ENCODE assay signal across 31 cellular contexts in the genomic region with DNA sequence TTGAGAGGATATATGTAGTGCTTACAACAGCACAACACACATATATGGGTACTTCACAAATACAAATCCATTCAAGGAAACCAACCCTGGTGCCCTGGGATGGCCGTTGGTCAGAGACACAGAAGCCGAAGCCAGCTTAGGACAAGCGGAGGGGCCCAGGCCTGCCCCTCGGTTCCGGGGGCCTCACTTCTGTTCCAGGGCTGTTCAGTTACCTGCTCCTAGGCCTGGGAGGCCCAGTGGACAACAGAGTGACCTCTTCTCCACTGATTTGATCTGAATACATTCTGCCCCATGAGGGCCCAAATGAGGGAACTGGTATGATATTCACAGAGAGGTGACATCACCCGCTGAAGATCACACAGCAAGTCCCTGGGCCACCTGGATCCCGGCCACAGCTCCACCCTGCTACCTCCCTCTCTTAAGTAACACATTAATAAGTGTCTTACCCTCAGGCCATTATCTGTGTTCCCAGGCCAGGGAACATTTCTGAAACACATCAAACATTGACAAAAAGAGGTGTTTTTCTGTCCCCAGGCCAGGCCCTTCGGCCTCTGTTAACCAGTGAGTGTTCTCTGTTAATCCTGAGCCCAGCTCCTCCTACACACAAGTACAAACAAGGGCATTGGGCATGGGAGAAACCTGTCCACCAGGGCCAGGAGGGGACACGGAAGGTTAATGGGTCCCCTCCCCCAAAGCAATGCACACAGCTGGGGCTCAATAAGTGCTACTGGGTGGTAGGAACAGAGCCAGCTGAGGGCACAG. TPM values are rescaled to one million over a fixed set of nuclear protein-coding genes. Genes with fewer than 3 reads are reported as not detected.
DNase-seq lines count a peak whose midpoint lies in the region; ATAC-seq, FAIRE-seq and TF ChIP-seq lines count a peak whose summit lies in the region.
"Had no signal": no experiment of that assay in that cellular context is flagged by ENCODE, and none has a peak within 500 bp of the region (broad histone marks: within the 10 kb centered on the region; RNA-seq: fewer than 3 reads in every experiment).

No MANE protein-coding gene starts in this region.

- POLR2A ChIA-PET in PC-3 (lab: Charles Lee; ENCODE audit: unreplicated experiment): no interaction called here

- H3K36me3 ChIP-seq in PC-3 (ENCODE audit: low read depth, low read length): no peaks in the 10 kb centered on the region
- no peaks in the 10 kb centered on the region for H3K36me3 ChIP-seq in hepatocyte (replicated peaks; ENCODE audit: insufficient read depth, low read depth)
- H3K36me3 ChIP-seq: breast epithelium, heart right ventricle, tibial nerve had no signal

- H2AFZ ChIP-seq in PC-3 (ENCODE audit: low read length) (no peak overlapping the region), hepatocyte (no peak overlapping the region)
- H2AFZ ChIP-seq: GM23248 had no signal

- no peak overlapping the region for H3K27ac ChIP-seq in PC-3 (ENCODE audit: low read length)
- no peak overlapping the region for H3K27ac ChIP-seq in hepatocyte
- H3K27ac ChIP-seq: foreskin keratinocyte, GM23248, heart right ventricle, tibial nerve, WERI-Rb-1 had no signal

- H3K27me3 ChIP-seq in PC-3 (ENCODE audit: low read length) (no peaks in the 10 kb centered on the region), hepatocyte (no peaks in the 10 kb centered on the region)
- H3K27me3 ChIP-seq: breast epithelium, foreskin keratinocyte, heart right ventricle, tibial nerve had no signal

- BruUV-seq in PC-3 (replicated peaks; lab: Mats Ljungman, UMichigan): no TSS peak

- H3K9me3 ChIP-seq in PC-3 (ENCODE audit: low read length) (no peaks in the 10 kb centered on the region), hepatocyte (ENCODE audit: low read depth) (no peaks in the 10 kb centered on the region)
- H3K9me3 ChIP-seq: breast epithelium, heart right ventricle, tibial nerve had no signal

- H3K9ac ChIP-seq in PC-3 (ENCODE audit: low read length): no peak overlapping the region
- H3K9ac ChIP-seq: GM23248 had no signal

- H4K20me1 ChIP-seq in PC-3 (ENCODE audit: low read length): no peaks in the 10 kb centered on the region
- H4K20me1 ChIP-seq in hepatocyte (ENCODE audit: insufficient read depth, poor library complexity, severe bottlenecking): no peaks in the 10 kb centered on the region

- H3K79me2 ChIP-seq in PC-3 (ENCODE audit: low read length): peaks cover 5% of the 10 kb centered on the region
- H3K79me2 ChIP-seq in hepatocyte: peaks cover 4% of the 10 kb centered on the region

- TF ChIP-seq CTCF in PC-3 (conservative IDR thresholded peaks at IDR 0.05; ENCODE audit: low read depth, low read length): no peak
- TF ChIP-seq CTCF in hepatocyte (IDR thresholded peaks at IDR 0.05; ENCODE audit: poor library complexity): no peak

- ATAC-seq in PC-3 (no peak), HG02884 (IDR thresholded peaks at IDR 0.05; ENCODE audit: unreplicated experiment) (no peak)
- ATAC-seq: foreskin keratinocyte, heart right ventricle, left cardiac atrium had no signal

- no peak for DNase-seq in GM18507 (ENCODE audit: extremely low spot score, insufficient read length, low read depth)
- DNase-seq in PC-3: peak; percentile 32
- peak; percentile 45 for DNase-seq in hepatocyte (ENCODE audit: low spot score)
- peak; percentile 58 for DNase-seq in posterior vena cava (ENCODE audit: low spot score)
- DNase-seq in NCI-H146 treated with DMSO at 0.1 percent for 48 hours (lab: John Stamatoyannopoulos, UW; ENCODE audit: unreplicated experiment): no peak
- DNase-seq in central memory CD4-positive, alpha-beta T cell: no peak
- DNase-seq in superior temporal gyrus (ENCODE audit: extremely low spot score): no peak
- DNase-seq: activated CD4-positive, alpha-beta T cell treated with anti-CD3 and anti-CD28 coated beads, Interleukin-2, amount 50 U/mL, for 48 hours; activated CD8-positive, alpha-beta memory T cell treated with anti-CD3 and anti-CD28 coated beads, Interleukin-2, amount 50 U/mL, for 4 hours; activated naive CD4-positive, alpha-beta T cell treated with anti-CD3 and anti-CD28 coated beads, Interleukin-2, amount 50 U/mL, for 16 hours; amniotic stem cell; DMS79; effector CD8-positive, alpha-beta T cell; foreskin keratinocyte; GF-D8; GM23248; heart right ventricle; left cardiac atrium; mesendoderm; NCI-H1092 treated with DMSO at 0.1 percent for 48 hours; NCI-H1930; NCI-H524 treated with DMSO at 0.1 percent for 48 hours; occipital lobe; small intestine; T1000; WERI-Rb-1 had no signal

- H3F3A ChIP-seq in PC-3 (ENCODE audit: low read length, unreplicated experiment): no peaks in the 10 kb centered on the region

- WGBS in hepatocyte (ENCODE audit: low lambda C conversion rate, missing lambda C conversion rate): 79% methylated on average over 9 of the region's 9 CpGs

- H3K4me3 ChIP-seq in PC-3 (ENCODE audit: low read length) (no peak overlapping the region), hepatocyte (no peak overlapping the region)
- H3K4me3 ChIP-seq: breast epithelium, GM23248, heart right ventricle, tibial nerve had no signal

- FAIRE-seq in GM18507 (lab: Jason Lieb, UNC): peak; percentile 81
- FAIRE-seq: colon, RCC 7860, small intestine had no signal

- H3K4me1 ChIP-seq in PC-3 (ENCODE audit: insufficient read depth, low read length) (peaks cover 11% of the 10 kb centered on the region), hepatocyte (ENCODE audit: insufficient read depth) (peaks cover 11% of the 10 kb centered on the region)

- intact Hi-C loops in PC-3 (cut with micrococcal nuclease): no loop called here
- intact Hi-C loops in posterior vena cava (cut with DNase I): no loop called here

- CTCF ChIA-PET in PC-3 (lab: Charles Lee): interaction anchor here (0.5 to 0.6 kb wide), 2 partner anchors 9 to 102 kb away, joined by 3 to 12 read pairs; no protein-coding TSS in a partner anchor

- H3K9me2 ChIP-seq in PC-3 (replicated peaks; ENCODE audit: low read length): no peaks in the 10 kb centered on the region
- no peaks in the 10 kb centered on the region for H3K9me2 ChIP-seq in hepatocyte (replicated peaks; ENCODE audit: insufficient read depth)

- no peak overlapping the region for H3K4me2 ChIP-seq in PC-3 (ENCODE audit: low read length)
- H3K4me2 ChIP-seq in hepatocyte: no peak overlapping the region

RNA-seq across cellular contexts. Expression of a gene that starts 4.5 kb away (rescaled TPM):
- total RNA-seq in PC-3 (2014; rRNA removed) (75.3 and 84.1 TPM in 2 replicates), hepatocyte (164 and 168 TPM in 2 replicates), posterior vena cava (10 to 100 TPM; 59.0 to 70.6 TPM)
- 119 and 137 TPM in 2 replicates for polyA plus RNA-seq in hepatocyte

RNA-seq across cellular contexts. Expression of a gene that starts 47.2 kb away (rescaled TPM):
- total RNA-seq in PC-3 (2014; rRNA removed): 5.8 and 6.4 TPM in 2 replicates
- total RNA-seq in hepatocyte: 16.1 and 21.8 TPM in 2 replicates
- polyA plus RNA-seq in hepatocyte: 3.8 and 4.3 TPM in 2 replicates
- 1 to 10 TPM; 6.9 to 7.4 TPM for total RNA-seq in posterior vena cava

Comparison
In these comparisons a context has a peak if more than half of its experiments do, and no peak if none do; other contexts are left out.
1. DNase-seq: peak in PC-3 (single experiment), hepatocyte (single experiment) and posterior vena cava (single experiment); none in GM18507 (single experiment), NCI-H146 treated with DMSO at 0.1 percent for 48 hours (single experiment), central memory CD4-positive, alpha-beta T cell (single experiment) and superior temporal gyrus (single experiment).